22 cellular contexts compared by ENCODE assay signal in genomic region chr11:36151933-36152580, GRCh38.
A peak's percentile ranks its signal among the peaks of the same experiment; 100 is the strongest.
DNase-seq lines count a peak whose midpoint lies in the region; ATAC-seq and TF ChIP-seq lines count a peak whose summit lies in the region.
"Had no signal": no experiment of that assay in that cellular context is flagged by ENCODE, and none has a peak within 500 bp of the region (broad histone marks: within the 10 kb centered on the region; RNA-seq: fewer than 3 reads in every experiment).

No MANE protein-coding gene starts in this region.

- no peaks in the 10 kb centered on the region for H3K36me3 ChIP-seq in Panc1 (ENCODE audit: control insufficient read depth, insufficient read depth, low read length)
- H3K36me3 ChIP-seq: BE2C had no signal

- DNase-seq in Calu3 (no peak), Panc1 (ENCODE audit: low read depth, low spot score) (no peak), fibroblast of pulmonary artery (ENCODE audit: low read depth) (peak; percentile 22), skeletal muscle cell (ENCODE audit: low read depth) (peak; percentile 63), inferior parietal cortex (ENCODE audit: extremely low spot score) (no peak), DMS 273 treated with DMSO at 0.1 percent for 48 hours (lab: John Stamatoyannopoulos, UW) (no peak)
- no peak for DNase-seq in naive thymus-derived CD8-positive, alpha-beta T cell
- DNase-seq: ACHN; BE2C; CD8-positive, alpha-beta memory T cell; DMS153; Karpas-422; NCI-H1417; NCI-H1930; NCI-H2171; NCI-H446 treated with DMSO at 0.1 percent for 48 hours; NCI-H748 treated with DMSO at 0.1 percent for 48 hours; PC-9; Right ventricle myocardium superior; SK-N-SH had no signal

- no peak for ATAC-seq in Panc1
- ATAC-seq in naive thymus-derived CD8-positive, alpha-beta T cell: no peak
- ATAC-seq in HG03460 (IDR thresholded peaks at IDR 0.05; ENCODE audit: unreplicated experiment): no peak
- ATAC-seq: HCT116 had no signal

- no peaks in the 10 kb centered on the region for H3K27me3 Mint-ChIP-seq in Calu3 (ENCODE audit: unreplicated experiment)
- H3K27me3 Mint-ChIP-seq in naive thymus-derived CD8-positive, alpha-beta T cell: peaks cover 7 to 27% (median 12%) of the 10 kb centered on the region in 5 donors

- no peaks in the 10 kb centered on the region; the same call in 1 of the 2 replicates for H3K9me3 ChIP-seq in Panc1 (ENCODE audit: control insufficient read depth, insufficient read depth, low read depth, low read length)
- H3K9me3 ChIP-seq: BE2C, SK-N-SH had no signal

- TF ChIP-seq CTCF in Calu3 (IDR thresholded peaks at IDR 0.05; ENCODE audit: unreplicated experiment): no peak
- TF ChIP-seq CTCF in Panc1 (IDR thresholded peaks at IDR 0.05): no peak
- no peak for TF ChIP-seq CTCF in fibroblast of pulmonary artery (IDR thresholded peaks at IDR 0.05; ENCODE audit: low read length, missing control alignments)

- in situ Hi-C loops in Panc1 (cut with HindIII; ENCODE audit: low pct_unique_long_range_greater_than_20kb, low sequenced_read_pairs): no loop called here

- CTCF ChIA-PET in Calu3 (lab: Charles Lee) (no interaction called here), Panc1 (lab: Charles Lee) (interaction anchor here (0.6 kb wide), 1 partner anchor 44 kb away, joined by 7 read pairs; no protein-coding TSS in a partner anchor)

- H3K9me3 Mint-ChIP-seq in Calu3 (ENCODE audit: low read depth, unreplicated experiment): no peaks in the 10 kb centered on the region
- peaks cover 0 to 2% (median 0%) of the 10 kb centered on the region in 9 donors for H3K9me3 Mint-ChIP-seq in naive thymus-derived CD8-positive, alpha-beta T cell

- peaks cover 25% of the 10 kb centered on the region for H3K4me1 ChIP-seq in Panc1 (ENCODE audit: control insufficient read depth, insufficient read depth, low read length)

- H3K27me3 ChIP-seq in Panc1 (ENCODE audit: control insufficient read depth, insufficient read depth, low read length): no peaks in the 10 kb centered on the region
- H3K27me3 ChIP-seq: BE2C had no signal

- H3K4me1 Mint-ChIP-seq in Calu3 (ENCODE audit: low read depth, unreplicated experiment): peaks cover 38% of the 10 kb centered on the region
- H3K4me1 Mint-ChIP-seq in naive thymus-derived CD8-positive, alpha-beta T cell: peaks cover 0 to 3% (median 0%) of the 10 kb centered on the region in 4 donors
- H3K4me1 Mint-ChIP-seq: CD8-positive, alpha-beta memory T cell had no signal

- H3K27ac Mint-ChIP-seq in Calu3 (ENCODE audit: unreplicated experiment): peak overlapping the region; percentile 44
- no peak overlapping the region for H3K27ac Mint-ChIP-seq in naive thymus-derived CD8-positive, alpha-beta T cell
- H3K27ac Mint-ChIP-seq: CD8-positive, alpha-beta memory T cell had no signal

- H3K27ac ChIP-seq in Panc1 (ENCODE audit: low read length): peak overlapping the region; percentile 80
- H3K27ac ChIP-seq: PC-9 had no signal

- no peak overlapping the region for H3K4me3 Mint-ChIP-seq in Calu3 (ENCODE audit: low read depth, unreplicated experiment)
- no peak overlapping the region for H3K4me3 Mint-ChIP-seq in naive thymus-derived CD8-positive, alpha-beta T cell
- H3K4me3 Mint-ChIP-seq: CD8-positive, alpha-beta memory T cell had no signal

- H3K36me3 Mint-ChIP-seq in Calu3 (ENCODE audit: insufficient read depth, unreplicated experiment): peaks cover 17% of the 10 kb centered on the region
- no peaks in the 10 kb centered on the region for H3K36me3 Mint-ChIP-seq in naive thymus-derived CD8-positive, alpha-beta T cell
- H3K36me3 Mint-ChIP-seq: CD8-positive, alpha-beta memory T cell had no signal

- POLR2A ChIA-PET in Panc1 (lab: Charles Lee): no interaction called here
- POLR2A ChIA-PET in naive thymus-derived CD8-positive, alpha-beta T cell (lab: Charles Lee): no interaction called here

- intact Hi-C loops in Calu3 (cut with micrococcal nuclease; ENCODE audit: unreplicated experiment) (loop anchor here (5.0 to 10.0 kb wide), 3 partner anchors 103 to 667 kb away; no protein-coding TSS in a partner anchor), Panc1 (cut with micrococcal nuclease; ENCODE audit: unreplicated experiment) (loop anchor here (10.0 kb wide), 1 partner anchor 103 kb away; no protein-coding TSS in a partner anchor)

- BruUV-seq in Calu3 (replicated peaks; lab: Mats Ljungman, UMichigan): no TSS peak
- BruUV-seq in Panc1 (replicated peaks; lab: Mats Ljungman, UMichigan): no TSS peak

- H3K4me3 ChIP-seq in Panc1 (ENCODE audit: low read depth in 2 of 2, low read length in 2 of 2) (no peak overlapping the region), fibroblast of pulmonary artery (replicated peaks; ENCODE audit: low read depth, low read length) (no peak overlapping the region), skeletal muscle cell (ENCODE audit: low read depth, low read length) (no peak overlapping the region)
- H3K4me3 ChIP-seq: PC-9 had no signal

Comparison
In these comparisons a context has a peak if more than half of its experiments do, and no peak if none do; other contexts are left out.
1. DNase-seq: peak in fibroblast of pulmonary artery (single experiment) and skeletal muscle cell (single experiment); none in Calu3 (single experiment), Panc1 (single experiment), naive thymus-derived CD8-positive, alpha-beta T cell (0 of 10), inferior parietal cortex (single experiment) and DMS 273 treated with DMSO at 0.1 percent for 48 hours (single experiment).